In genomic region chr19:14138576-14139265, GRCh38 we compare ENCODE assay signal across 8 cellular contexts. TPM values are rescaled to one million over a fixed set of nuclear protein-coding genes. Genes with fewer than 3 reads are reported as not detected.
DNase-seq lines count a peak whose midpoint lies in the region; ATAC-seq and TF ChIP-seq lines count a peak whose summit lies in the region.

No MANE protein-coding gene starts in this region.

- no peak overlapping the region for H2AFZ ChIP-seq in neuronal stem cell (ENCODE audit: low read length)

- CTCF ChIA-PET in CD8-positive, alpha-beta T cell (lab: Charles Lee): interaction anchor here (0.7 to 4.2 kb wide), 7 partner anchors 9 to 267 kb away, joined by 3 to 22 read pairs (median 3); partner anchors contain the start of gene MISP3
- CTCF ChIA-PET in Panc1 (lab: Charles Lee): no interaction called here

- H3K9ac ChIP-seq in neuronal stem cell (ENCODE audit: low read depth, low read length, poor library complexity): no peak overlapping the region

- H3K27me3 Mint-ChIP-seq in CD8-positive, alpha-beta T cell (ENCODE audit: low read depth): no peaks in the 10 kb centered on the region
- H3K27me3 Mint-ChIP-seq in endothelial cell (ENCODE audit: unreplicated experiment): peaks cover 5% of the 10 kb centered on the region

- H3K4me1 Mint-ChIP-seq in CD8-positive, alpha-beta T cell (ENCODE audit: low read depth): peaks cover 46% of the 10 kb centered on the region
- peaks cover 19% of the 10 kb centered on the region for H3K4me1 Mint-ChIP-seq in endothelial cell (ENCODE audit: unreplicated experiment)

- peaks cover 23% of the 10 kb centered on the region for H3K4me1 ChIP-seq in CD8-positive, alpha-beta T cell (ENCODE audit: insufficient read depth, low read length)
- peaks cover 8% of the 10 kb centered on the region; the same call in 1 of the 2 replicates for H3K4me1 ChIP-seq in Panc1 (ENCODE audit: control insufficient read depth, insufficient read depth, low read length)
- H3K4me1 ChIP-seq in neuronal stem cell (ENCODE audit: control insufficient read depth in 2 of 2, insufficient read depth in 1 of 2, low read depth in 1 of 2, low read length in 2 of 2): peaks cover 13 to 18% of the 10 kb centered on the region in 2 donors

- no peak for TF ChIP-seq CTCF in CD8-positive, alpha-beta T cell (IDR thresholded peaks at IDR 0.05)
- no peak for TF ChIP-seq CTCF in Panc1 (IDR thresholded peaks at IDR 0.05)
- no peak for TF ChIP-seq CTCF in endothelial cell (IDR thresholded peaks at IDR 0.05; ENCODE audit: unreplicated experiment)
- no peak for TF ChIP-seq CTCF in lower leg skin (IDR thresholded peaks at IDR 0.05)

- H4K91ac ChIP-seq in neuronal stem cell (ENCODE audit: low read depth, low read length, poor library complexity): no peak overlapping the region

- no peak overlapping the region for H3K18ac ChIP-seq in neuronal stem cell (ENCODE audit: low read length)

- peaks cover 4% of the 10 kb centered on the region for H3K79me1 ChIP-seq in neuronal stem cell (ENCODE audit: low read depth, low read length)

- no peak overlapping the region for H3K14ac ChIP-seq in neuronal stem cell (ENCODE audit: low read length)

- intact Hi-C loops in CD8-positive, alpha-beta T cell (cut with DNase I, micrococcal nuclease): loop anchor here (5.0 kb wide), 2 partner anchors 229 to 334 kb away; no protein-coding TSS in a partner anchor
- intact Hi-C loops in Panc1 (cut with micrococcal nuclease; ENCODE audit: unreplicated experiment): no loop called here
- intact Hi-C loops in lower leg skin (cut with DNase I; ENCODE audit: low total_unique reads): no loop called here

- no peaks in the 10 kb centered on the region for H3K9me3 Mint-ChIP-seq in CD8-positive, alpha-beta T cell
- no peaks in the 10 kb centered on the region for H3K9me3 Mint-ChIP-seq in endothelial cell (ENCODE audit: unreplicated experiment)

- no peak for TF ChIP-seq POLR2A in lower leg skin (IDR thresholded peaks at IDR 0.05)

- H3K23ac ChIP-seq in neuronal stem cell (ENCODE audit: low read depth, low read length, poor library complexity): no peak overlapping the region

- no peaks in the 10 kb centered on the region for H3K9me3 ChIP-seq in CD8-positive, alpha-beta T cell (ENCODE audit: low read length)
- no peaks in the 10 kb centered on the region for H3K9me3 ChIP-seq in Panc1 (ENCODE audit: control insufficient read depth, insufficient read depth, low read depth, low read length)
- no peaks in the 10 kb centered on the region for H3K9me3 ChIP-seq in neuronal stem cell (replicated peaks in 1 of 2; ENCODE audit: control insufficient read depth in 2 of 2, insufficient read depth in 1 of 2, low read depth in 1 of 2, low read length in 2 of 2)

- DNase-seq in CD8-positive, alpha-beta T cell: no peak
- no peak for DNase-seq in Panc1 (ENCODE audit: low read depth, low spot score)
- no peak for DNase-seq in endothelial cell (ENCODE audit: low spot score)
- DNase-seq in neuronal stem cell (ENCODE audit: low spot score): no peak
- no peak for DNase-seq in effector CD8-positive, alpha-beta T cell (lab: John Stamatoyannopoulos, UW)
- no peak for DNase-seq in G401 (ENCODE audit: low spot score)
- no peak for DNase-seq in lower leg skin (ENCODE audit: low spot score in 2 of 2)
- DNase-seq in CD1c-positive myeloid dendritic cell (ENCODE audit: extremely low spot score): no peak

- no CpG with 5 or more reads among the region's 9 CpGs for WGBS in neuronal stem cell (ENCODE audit: extremely low coverage in 2 of 2, insufficient read length in 2 of 2, insufficient replicate concordance in 1 of 2), 2 donors
- 76 to 81% methylated on average over 9 of the region's 9 CpGs for WGBS in lower leg skin, 2 donors

- H2AK5ac ChIP-seq in neuronal stem cell (ENCODE audit: low read depth, low read length): no peak overlapping the region

- H2BK12ac ChIP-seq in neuronal stem cell (ENCODE audit: low read length): no peak overlapping the region

- no peak overlapping the region for H2BK15ac ChIP-seq in neuronal stem cell (ENCODE audit: low read length)

- H3K4me3 Mint-ChIP-seq in CD8-positive, alpha-beta T cell: peak overlapping the region; percentile 45
- no peak overlapping the region for H3K4me3 Mint-ChIP-seq in endothelial cell (ENCODE audit: unreplicated experiment)

- POLR2A ChIA-PET in CD8-positive, alpha-beta T cell (lab: Charles Lee): no interaction called here
- POLR2A ChIA-PET in Panc1 (lab: Charles Lee): interaction anchor here (0.6 kb wide), 1 partner anchor 384 kb away, joined by 10 read pairs; no protein-coding TSS in a partner anchor

- no peak overlapping the region for H3K4ac ChIP-seq in neuronal stem cell (ENCODE audit: low read length)

- H3K27me3 ChIP-seq in CD8-positive, alpha-beta T cell (ENCODE audit: insufficient read depth, low read length): no peaks in the 10 kb centered on the region
- H3K27me3 ChIP-seq in Panc1 (ENCODE audit: control insufficient read depth, insufficient read depth, low read length): no peaks in the 10 kb centered on the region
- H3K27me3 ChIP-seq in neuronal stem cell (ENCODE audit: control insufficient read depth in 3 of 3, insufficient read depth in 3 of 3, low read depth in 1 of 3, low read length in 3 of 3): no peaks in the 10 kb centered on the region

- H3K4me2 ChIP-seq in neuronal stem cell (ENCODE audit: insufficient read depth, low read length, poor library complexity, severe bottlenecking): no peak overlapping the region

- no peak overlapping the region for H3K27ac ChIP-seq in CD8-positive, alpha-beta T cell (ENCODE audit: low read depth, low read length)
- H3K27ac ChIP-seq in Panc1 (ENCODE audit: low read length): peak overlapping the region; percentile 81
- peak overlapping the region; percentile 4 for H3K27ac ChIP-seq in neuronal stem cell (replicated peaks; ENCODE audit: low read length)

- H3K36me3 Mint-ChIP-seq in CD8-positive, alpha-beta T cell: peaks cover 10% of the 10 kb centered on the region
- no peaks in the 10 kb centered on the region for H3K36me3 Mint-ChIP-seq in endothelial cell (ENCODE audit: low read depth, unreplicated experiment)

- H2BK5ac ChIP-seq in neuronal stem cell (ENCODE audit: low read length): no peak overlapping the region

- no peak overlapping the region for H2BK120ac ChIP-seq in neuronal stem cell (ENCODE audit: low read depth, low read length)

- in situ Hi-C loops in Panc1 (cut with HindIII; ENCODE audit: low pct_unique_long_range_greater_than_20kb, low sequenced_read_pairs) (no loop called here), G401 (cut with HindIII; ENCODE audit: low sequenced_read_pairs) (no loop called here)

- H3K27ac Mint-ChIP-seq in CD8-positive, alpha-beta T cell: peak overlapping the region; percentile 55
- peak overlapping the region; percentile 44 for H3K27ac Mint-ChIP-seq in endothelial cell (ENCODE audit: unreplicated experiment)

- no peak for ATAC-seq in CD8-positive, alpha-beta T cell
- no peak for ATAC-seq in Panc1

- no peaks in the 10 kb centered on the region for H3K36me3 ChIP-seq in CD8-positive, alpha-beta T cell (ENCODE audit: insufficient read depth, low read length)
- H3K36me3 ChIP-seq in Panc1 (ENCODE audit: control insufficient read depth, insufficient read depth, low read length) (peaks cover 6% of the 10 kb centered on the region; the same call in 1 of the 2 replicates), neuronal stem cell (replicated peaks in 1 of 2; ENCODE audit: control insufficient read depth in 2 of 2, insufficient read depth in 2 of 2, low read length in 2 of 2) (peaks cover 0 to 9% of the 10 kb centered on the region in 2 donors)

- H4K8ac ChIP-seq in neuronal stem cell (ENCODE audit: low read depth, low read length): no peak overlapping the region

- no TSS peak for BruUV-seq in Panc1 (replicated peaks; lab: Mats Ljungman, UMichigan)

- no peak overlapping the region for H3K4me3 ChIP-seq in CD8-positive, alpha-beta T cell (ENCODE audit: low read depth, low read length)
- no peak overlapping the region for H3K4me3 ChIP-seq in Panc1 (ENCODE audit: low read depth in 2 of 2, low read length in 2 of 2)
- peak overlapping the region in 1 of 2 donors; percentile 57 for H3K4me3 ChIP-seq in neuronal stem cell (ENCODE audit: low read length in 2 of 2)
- no peak overlapping the region for H3K4me3 ChIP-seq in lower leg skin (ENCODE audit: low read depth, poor library complexity, severe bottlenecking)

RNA-seq across cellular contexts. Expression of gene ASF1B, which starts 2.3 kb away (rescaled TPM):
- total RNA-seq in CD8-positive, alpha-beta T cell: 1 to 10 TPM in 1 of 2 experiments, under 1 TPM in 1; 0.60 to 1.6 TPM
- total RNA-seq in Panc1 (2021; ENCODE audit: unreplicated experiment) (35.4 TPM), endothelial cell (ENCODE audit: unreplicated experiment) (7.1 TPM), lower leg skin (1 to 10 TPM in 3 of 4 donors, not detected in 1; 1.6 to 3.2 (median 2.3) TPM)
- polyA plus RNA-seq in Panc1 (2012; ENCODE audit: insufficient read length): 35.0 TPM
- 32.1 TPM for polyA plus RNA-seq in neuronal stem cell (2013, experiment 1 of 2)
- polyA plus RNA-seq in neuronal stem cell (2013, experiment 2 of 2): 30.3 TPM
- 108 and 120 TPM in 2 replicates for total RNA-seq in G401 (2014; rRNA removed; shearing (Covaris generic))

RNA-seq across cellular contexts. Expression of gene PRKACA, which starts 21.2 kb away (rescaled TPM):
- total RNA-seq in CD8-positive, alpha-beta T cell: 10 to 100 TPM; 37.0 to 40.8 TPM
- total RNA-seq in Panc1 (2021; ENCODE audit: unreplicated experiment) (70.8 TPM), endothelial cell (ENCODE audit: unreplicated experiment) (122 TPM), lower leg skin (10 to 100 TPM; 45.9 to 53.7 (median 49.2) TPM)
- 50.7 TPM for polyA plus RNA-seq in Panc1 (2012; ENCODE audit: insufficient read length)
- polyA plus RNA-seq in neuronal stem cell (2013, experiment 1 of 2): 66.8 TPM
- 67.2 TPM for polyA plus RNA-seq in neuronal stem cell (2013, experiment 2 of 2)
- total RNA-seq in G401 (2014; rRNA removed; shearing (Covaris generic)): 31.8 and 37.7 TPM in 2 replicates

RNA-seq across cellular contexts. Expression of gene SAMD1, which starts 48.2 kb away (rescaled TPM):
- total RNA-seq in CD8-positive, alpha-beta T cell: 10 to 100 TPM; 35.2 to 37.5 TPM
- total RNA-seq in Panc1 (2021; ENCODE audit: unreplicated experiment) (82.0 TPM), endothelial cell (ENCODE audit: unreplicated experiment) (29.5 TPM), lower leg skin (10 to 100 TPM; 23.2 to 61.1 (median 33.2) TPM)
- 73.2 TPM for polyA plus RNA-seq in Panc1 (2012; ENCODE audit: insufficient read length)
- polyA plus RNA-seq in neuronal stem cell (2013, experiment 1 of 2): 57.9 TPM
- polyA plus RNA-seq in neuronal stem cell (2013, experiment 2 of 2): 59.2 TPM
- total RNA-seq in G401 (2014; rRNA removed; shearing (Covaris generic)): 162 and 188 TPM in 2 replicates

RNA-seq across cellular contexts. Expression of gene C19orf67, which starts 53.1 kb away (rescaled TPM):
- total RNA-seq in CD8-positive, alpha-beta T cell: not detected
- total RNA-seq in Panc1 (2021; ENCODE audit: unreplicated experiment) (0.28 TPM), endothelial cell (ENCODE audit: unreplicated experiment) (not detected), lower leg skin (not detected)
- polyA plus RNA-seq in Panc1 (2012; ENCODE audit: insufficient read length): not detected
- polyA plus RNA-seq in neuronal stem cell (2013, experiment 1 of 2): not detected
- not detected for polyA plus RNA-seq in neuronal stem cell (2013, experiment 2 of 2)
- total RNA-seq in G401 (2014; rRNA removed; shearing (Covaris generic)): not detected in 2 replicates

Comparison
In these comparisons a context has a peak if more than half of its experiments do, and no peak if none do; other contexts are left out.
1. intact Hi-C loops: an anchor here in CD8-positive, alpha-beta T cell (5.0 kb wide); none called in Panc1 and lower leg skin.